Comparison of ENCODE assay signal across 27 cellular contexts in the genomic region with DNA sequence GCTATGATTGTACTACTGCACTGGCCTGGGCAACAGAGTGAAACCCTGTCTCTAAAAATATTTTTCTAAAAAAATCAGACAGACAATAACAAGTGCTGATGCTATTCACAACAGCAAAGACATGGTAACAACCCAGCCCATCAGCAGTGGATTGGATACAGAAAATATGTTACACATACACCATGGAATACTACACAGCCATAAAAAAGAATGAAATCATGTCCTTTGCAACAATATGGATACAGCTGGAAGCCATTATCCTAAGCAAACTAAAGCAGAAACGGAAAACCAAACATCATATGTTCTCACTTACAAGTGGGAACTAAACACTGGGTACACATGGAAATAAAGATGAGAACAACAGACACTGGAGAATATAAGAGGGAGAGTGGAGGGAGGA.
"Had no signal": no experiment of that assay in that cellular context is flagged by ENCODE, and none has a peak within 500 bp of the region (broad histone marks: within the 10 kb centered on the region; RNA-seq: fewer than 3 reads in every experiment).

No MANE protein-coding gene starts in this region.

- H3K27me3 ChIP-seq: stomach, suprapubic skin, testis, thyroid gland, tibial artery, tibial nerve, transverse colon, upper lobe of left lung, upper lobe of right lung, uterus, vagina had no signal

- DNase-seq: stimulated activated CD4-positive, alpha-beta T cell treated with anti-CD3 and anti-CD28 coated beads, Interleukin-2, amount 100 ng/mL, for 48 hours; stimulated activated CD4-positive, alpha-beta T cell treated with anti-CD3 and anti-CD28 coated beads, Interleukin-4, amount 100 ng/mL, for 1 hour; stimulated activated CD4-positive, alpha-beta T cell treated with anti-CD3 and anti-CD28 coated beads, Interleukin-4, amount 100 ng/mL, for 24 hours; stimulated activated CD4-positive, alpha-beta T cell treated with anti-CD3 and anti-CD28 coated beads, Interleukin-4, amount 100 ng/mL, for 4 hours; stimulated activated CD8-positive, alpha-beta memory T cell treated with anti-CD3 and anti-CD28 coated beads, Interleukin-4, amount 100 ng/mL, for 48 hours; stimulated activated naive B cell treated with anti-CD40 and anti-IgM and Interleukin-4, amounts not matched to agents 10 μg/mL and 1 μg/mL and 100 μg/mL, for 72 hours; stimulated activated naive CD4-positive, alpha-beta T cell; stimulated activated naive CD4-positive, alpha-beta T cell treated with Interleukin-2 at 50 U/mL for 16 hours; stimulated activated naive CD8-positive, alpha-beta T cell treated with anti-CD3 and anti-CD28 coated beads, Interleukin-15, amount 100 ng/mL, for 72 hours; stimulated activated naive CD8-positive, alpha-beta T cell treated with anti-CD3 and anti-CD28 coated beads, Interleukin-15, Interleukin-2, amounts not matched to agents 100 U/mL and 50 U/mL, for 24 hours; stomach; substantia nigra; testis; thyroid gland; tibial artery; transverse colon; trophoblast cell; upper lobe of left lung; upper lobe of right lung; uterus had no signal

- ATAC-seq: stimulated activated effector memory CD8-positive, alpha-beta T cell treated with anti-CD3 and anti-CD28 coated beads, Interleukin-12 subunit alpha, Interleukin-12 subunit beta, amount 100 ng/mL, for 72 hours; stimulated activated memory B cell treated with anti-CD40 and anti-IgM and Interleukin-4, amounts not matched to agents 10 μg/mL and 1 μg/mL and 100 μg/mL, for 72 hours; stimulated activated naive B cell treated with anti-CD40 and anti-IgM and Interleukin-4, amounts not matched to agents 10 μg/mL and 1 μg/mL and 100 μg/mL, for 72 hours; stimulated activated naive CD8-positive, alpha-beta T cell treated with anti-CD3 and anti-CD28 coated beads, Interleukin-15, amount 100 ng/mL, for 72 hours; stimulated activated naive CD8-positive, alpha-beta T cell treated with anti-CD3 and anti-CD28 coated beads, Interleukin-15, Interleukin-2, amounts not matched to agents 100 U/mL and 50 U/mL, for 24 hours; upper lobe of right lung had no signal

- H3K36me3 ChIP-seq: suprapubic skin, thoracic aorta, thyroid gland, transverse colon, upper lobe of left lung, upper lobe of right lung, uterus had no signal

- FAIRE-seq: urothelium cell line had no signal

- H3K4me1 ChIP-seq: stomach, suprapubic skin, testis, thyroid gland, tibial artery, tibial nerve, transverse colon, upper lobe of left lung, upper lobe of right lung, uterus, vagina had no signal

- H3K4me3 ChIP-seq: stomach, suprapubic skin, testis, thoracic aorta, thyroid gland, tibial artery, tibial nerve, transverse colon, upper lobe of left lung, upper lobe of right lung, uterus, vagina had no signal

- H3K27ac ChIP-seq: stomach, suprapubic skin, testis, thoracic aorta, thyroid gland, tibial artery, tibial nerve, transverse colon, upper lobe of left lung, upper lobe of right lung, uterus, vagina had no signal

- H3K9me3 ChIP-seq: stomach, suprapubic skin, testis, thoracic aorta, thyroid gland, tibial artery, tibial nerve, transverse colon, upper lobe of left lung, upper lobe of right lung, uterus, vagina had no signal
